In genomic region chr15:25933456-25934158, GRCh38 we compare ENCODE assay signal across 8 cellular contexts.
DNase-seq lines count a peak whose midpoint lies in the region; ATAC-seq and TF ChIP-seq lines count a peak whose summit lies in the region.

No MANE protein-coding gene starts in this region.

- H3K36me3 ChIP-seq in RWPE2 (ENCODE audit: low read depth) (no peaks in the 10 kb centered on the region), trophoblast cell (ENCODE audit: control insufficient read depth in 1 of 2, insufficient read depth in 2 of 2, low read length in 2 of 2) (no peaks in the 10 kb centered on the region), thyroid gland (no peaks in the 10 kb centered on the region)

- intact Hi-C loops in Right ventricle myocardium superior (cut with DNase I): no loop called here
- intact Hi-C loops in thyroid gland (cut with DNase I): no loop called here

- H3K18ac ChIP-seq in trophoblast cell (ENCODE audit: low read length): no peak overlapping the region

- peak; percentile 78 for ATAC-seq in HG03139 (IDR thresholded peaks at IDR 0.05; ENCODE audit: unreplicated experiment)
- ATAC-seq in RWPE2 (ENCODE audit: low read depth): peak; percentile 92
- ATAC-seq in Right ventricle myocardium superior (ENCODE audit: poor library complexity): peak; percentile 94

- H2AFZ ChIP-seq in trophoblast cell (ENCODE audit: insufficient read depth, low read length, poor library complexity): peak overlapping the region; percentile 3

- no peak overlapping the region for H4K91ac ChIP-seq in trophoblast cell (ENCODE audit: low read depth, low read length)

- no CpG with 5 or more reads among the region's 23 CpGs for WGBS in trophoblast cell (ENCODE audit: extremely low coverage, insufficient coverage, insufficient read length)
- WGBS in thyroid gland, 2 donors: 11 to 14% methylated on average over 23 of the region's 23 CpGs

- H3K9ac ChIP-seq in trophoblast cell (ENCODE audit: low read length): no peak overlapping the region

- H3K4me3 Mint-ChIP-seq in activated naive CD4-positive, alpha-beta T cell treated with anti-CD3 and anti-CD28 coated beads, Interleukin-2, amount 10 ng/mL, durations not matched to agents 7 days and 5 days: peak overlapping the region; percentile 72

- peak; percentile 100 for TF ChIP-seq CTCF in RWPE2 (IDR thresholded peaks at IDR 0.05; ENCODE audit: poor library complexity, severe bottlenecking)
- TF ChIP-seq CTCF in thyroid gland (IDR thresholded peaks at IDR 0.05): peak; percentile 31 to 83 (median 72)

- peaks cover 6% of the 10 kb centered on the region for H3K9me3 Mint-ChIP-seq in activated naive CD4-positive, alpha-beta T cell treated with anti-CD3 and anti-CD28 coated beads, Interleukin-2, amount 10 ng/mL, durations not matched to agents 7 days and 5 days

- H3K4ac ChIP-seq in trophoblast cell (ENCODE audit: low read depth, low read length): no peak overlapping the region

- H3K14ac ChIP-seq in trophoblast cell (ENCODE audit: low read length): no peak overlapping the region

- H3K9me3 ChIP-seq in RWPE2 (ENCODE audit: severe bottlenecking): no peaks in the 10 kb centered on the region
- H3K9me3 ChIP-seq in trophoblast cell (ENCODE audit: insufficient read depth, low read depth, low read length): no peaks in the 10 kb centered on the region
- no peaks in the 10 kb centered on the region for H3K9me3 ChIP-seq in thyroid gland

- H3K4me3 ChIP-seq in RWPE2 (ENCODE audit: severe bottlenecking) (no peak overlapping the region), trophoblast cell (ENCODE audit: low read depth, low read length) (no peak overlapping the region), thyroid gland (replicated peaks in 1 of 3) (peak overlapping the region in 1 of 3 donors; percentile 4)

- H3K79me1 ChIP-seq in trophoblast cell (ENCODE audit: low read length): no peaks in the 10 kb centered on the region

- no peak overlapping the region for H2AK5ac ChIP-seq in trophoblast cell (ENCODE audit: low read length)

- peaks cover 6% of the 10 kb centered on the region for H3K4me1 Mint-ChIP-seq in activated naive CD4-positive, alpha-beta T cell treated with anti-CD3 and anti-CD28 coated beads, Interleukin-2, amount 10 ng/mL, durations not matched to agents 7 days and 5 days

- peaks cover 16% of the 10 kb centered on the region for H3K27me3 Mint-ChIP-seq in activated naive CD4-positive, alpha-beta T cell treated with anti-CD3 and anti-CD28 coated beads, Interleukin-2, amount 10 ng/mL, durations not matched to agents 7 days and 5 days

- H4K12ac ChIP-seq in trophoblast cell (ENCODE audit: low read depth, low read length): no peak overlapping the region

- no peaks in the 10 kb centered on the region for H3K4me1 ChIP-seq in RWPE2 (ENCODE audit: insufficient read depth, poor library complexity, severe bottlenecking)
- H3K4me1 ChIP-seq in trophoblast cell (ENCODE audit: control insufficient read depth in 1 of 2, insufficient read depth in 2 of 2, low read length in 2 of 2): peaks cover 0 to 1% of the 10 kb centered on the region in 2 experiments
- peaks cover 0 to 6% of the 10 kb centered on the region in 2 donors for H3K4me1 ChIP-seq in thyroid gland

- no peak overlapping the region for H4K8ac ChIP-seq in trophoblast cell (ENCODE audit: low read depth, low read length)

- H3K27ac ChIP-seq in RWPE2 (ENCODE audit: poor library complexity, severe bottlenecking): no peak overlapping the region
- H3K27ac ChIP-seq in trophoblast cell (ENCODE audit: low read depth, low read length): no peak overlapping the region
- H3K27ac ChIP-seq in thyroid gland: no peak overlapping the region

- H3K27me3 ChIP-seq in RWPE2 (ENCODE audit: insufficient read depth, poor library complexity, severe bottlenecking) (no peaks in the 10 kb centered on the region), trophoblast cell (ENCODE audit: insufficient read depth, low read length) (no peaks in the 10 kb centered on the region), thyroid gland (no peaks in the 10 kb centered on the region)

- peak overlapping the region; percentile 69 for H3K4me2 ChIP-seq in trophoblast cell (ENCODE audit: low read length)

- CTCF ChIA-PET in activated naive CD4-positive, alpha-beta T cell treated with anti-CD3 and anti-CD28 coated beads, Interleukin-2, amount 10 ng/mL, durations not matched to agents 7 days and 5 days (lab: Charles Lee): interaction anchor here (0.6 to 2.8 kb wide), 42 partner anchors 8 to 525 kb away, joined by 3 to 26 read pairs (median 4); no protein-coding TSS in a partner anchor

- no peaks in the 10 kb centered on the region for H3K79me2 ChIP-seq in trophoblast cell (ENCODE audit: control insufficient read depth, insufficient read depth, low read length, poor library complexity)

- no peak overlapping the region for H3K23ac ChIP-seq in trophoblast cell (ENCODE audit: low read length)

- no peak overlapping the region for H3K27ac Mint-ChIP-seq in activated naive CD4-positive, alpha-beta T cell treated with anti-CD3 and anti-CD28 coated beads, Interleukin-2, amount 10 ng/mL, durations not matched to agents 7 days and 5 days

- no peaks in the 10 kb centered on the region for H3K36me3 Mint-ChIP-seq in activated naive CD4-positive, alpha-beta T cell treated with anti-CD3 and anti-CD28 coated beads, Interleukin-2, amount 10 ng/mL, durations not matched to agents 7 days and 5 days

- peak overlapping the region; percentile 8 for H2BK120ac ChIP-seq in trophoblast cell (ENCODE audit: insufficient read depth, low read length, poor library complexity)

- no peak overlapping the region for H2BK12ac ChIP-seq in trophoblast cell (ENCODE audit: low read length)

- H2BK5ac ChIP-seq in trophoblast cell (ENCODE audit: low read depth, low read length, poor library complexity): no peak overlapping the region

- peak; percentile 11 for DNase-seq in DMS79 treated with DMSO at 0.1 percent for 48 hours (lab: John Stamatoyannopoulos, UW)
- DNase-seq in RWPE2 (ENCODE audit: low spot score): no peak
- peak; percentile 85 for DNase-seq in activated naive CD4-positive, alpha-beta T cell treated with anti-CD3 and anti-CD28 coated beads, Interleukin-2, amount 10 ng/mL, durations not matched to agents 7 days and 5 days
- peak; percentile 80 for DNase-seq in Right ventricle myocardium superior
- peak; percentile 70 to 75 for DNase-seq in trophoblast cell
- DNase-seq in thyroid gland: peak; percentile 75 to 77
- DNase-seq in T1000 (lab: John Stamatoyannopoulos, UW): no peak

- no peak for TF ChIP-seq POLR2A in thyroid gland (IDR thresholded peaks at IDR 0.05)

Comparison
In these comparisons a context has a peak if more than half of its experiments do, and no peak if none do; other contexts are left out.
1. DNase-seq: peak in DMS79 treated with DMSO at 0.1 percent for 48 hours (single experiment), activated naive CD4-positive, alpha-beta T cell treated with anti-CD3 and anti-CD28 coated beads, Interleukin-2, amount 10 ng/mL, durations not matched to agents 7 days and 5 days (single experiment), Right ventricle myocardium superior (single experiment), trophoblast cell (2 of 2) and thyroid gland (2 of 2); none in RWPE2 (single experiment) and T1000 (single experiment).
2. Peak in every context shown above with its lines, with median percentiles within 50 percentile points of each other: ATAC-seq.